8 cellular contexts compared by ENCODE assay signal in the genomic region with DNA sequence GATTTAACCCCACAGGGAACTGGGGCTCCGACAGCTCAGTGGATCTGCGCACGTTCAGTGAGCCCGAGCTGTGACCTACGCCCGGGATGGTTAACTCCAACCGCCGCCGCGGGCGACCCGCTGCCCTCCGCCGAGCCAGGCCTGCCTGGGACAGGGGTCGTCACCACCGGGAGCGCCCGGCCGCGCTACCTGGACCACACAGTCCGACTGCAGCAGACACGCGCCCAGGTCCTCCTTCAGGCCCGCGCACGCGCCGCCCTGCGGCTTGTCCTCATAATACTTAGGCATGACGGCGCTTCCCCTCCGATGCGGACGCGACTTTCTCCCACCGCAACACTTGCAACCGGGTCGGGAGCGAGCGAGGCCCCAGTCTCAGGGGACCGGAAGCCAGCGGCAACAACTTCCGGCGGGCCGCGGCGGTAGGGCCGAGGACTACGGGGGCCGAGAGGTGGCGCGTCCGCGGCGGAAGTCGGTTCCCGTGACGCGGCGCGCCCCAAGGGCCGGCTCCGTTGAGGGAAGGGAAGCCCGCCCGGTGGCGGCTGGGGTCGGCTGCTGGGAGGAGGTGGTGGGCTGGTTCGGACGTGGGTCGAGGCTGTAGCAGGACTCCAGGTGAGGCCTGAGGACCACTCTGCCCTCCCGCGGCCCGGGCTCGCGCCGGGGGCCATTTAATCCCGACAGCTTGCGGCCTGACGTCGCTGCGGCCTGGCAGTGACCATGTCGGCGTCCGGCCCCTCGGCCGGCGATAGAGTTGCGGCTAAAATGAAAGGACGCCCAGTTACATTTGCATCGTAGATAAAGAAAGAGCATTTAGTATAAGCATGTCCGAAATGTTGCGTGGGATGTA. TPM values are rescaled to one million over a fixed set of nuclear protein-coding genes. Genes with fewer than 3 reads are reported as not detected.
DNase-seq lines count a peak whose midpoint lies in the region; TF ChIP-seq lines count a peak whose summit lies in the region.

A gene with protein sequence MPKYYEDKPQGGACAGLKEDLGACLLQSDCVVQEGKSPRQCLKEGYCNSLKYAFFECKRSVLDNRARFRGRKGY (minus strand): TSS at position 395 of the 844 bp plus-strand sequence. CDS start 107 bp downstream, at position 288.
A gene with protein sequence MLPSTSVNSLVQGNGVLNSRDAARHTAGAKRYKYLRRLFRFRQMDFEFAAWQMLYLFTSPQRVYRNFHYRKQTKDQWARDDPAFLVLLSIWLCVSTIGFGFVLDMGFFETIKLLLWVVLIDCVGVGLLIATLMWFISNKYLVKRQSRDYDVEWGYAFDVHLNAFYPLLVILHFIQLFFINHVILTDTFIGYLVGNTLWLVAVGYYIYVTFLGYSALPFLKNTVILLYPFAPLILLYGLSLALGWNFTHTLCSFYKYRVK (plus strand): TSS at position 472 of the 844 bp plus-strand sequence. CDS start 1,171 bp downstream, outside the sequence.

- H3K4me3 ChIP-seq in NB4 (ENCODE audit: low read depth, low read length), result peak within 1 kb of the TSS; percentile 99

- peaks cover 48% of the 10 kb centered on the region for H3K4me1 Mint-ChIP-seq in HFFc6 (ENCODE audit: low read depth)
- peaks cover 60% of the 10 kb centered on the region for H3K4me1 Mint-ChIP-seq in activated naive CD4-positive, alpha-beta T cell treated with anti-CD3 and anti-CD28 coated beads for 36 hours (ENCODE audit: low read depth)

- peak; percentile 39 for TF ChIP-seq CTCF in HFFc6 (IDR thresholded peaks at IDR 0.05)
- no peak for TF ChIP-seq CTCF in NB4 (IDR thresholded peaks at IDR 0.05; ENCODE audit: low read depth, low read length)

- H3K4me3 Mint-ChIP-seq in HFFc6, result peak within 1 kb of the TSS; percentile 93
- H3K4me3 Mint-ChIP-seq in activated naive CD4-positive, alpha-beta T cell treated with anti-CD3 and anti-CD28 coated beads for 36 hours, result peak within 1 kb of the TSS; percentile 89

- peak within 1 kb of the TSS; percentile 98 for H3K27ac Mint-ChIP-seq in HFFc6
- peak within 1 kb of the TSS; percentile 93 for H3K27ac Mint-ChIP-seq in activated naive CD4-positive, alpha-beta T cell treated with anti-CD3 and anti-CD28 coated beads for 36 hours

- DNase-seq in GM04504 (ENCODE audit: low read depth) (peak; percentile 76), HFFc6 (peak; percentile 86), NB4 (ENCODE audit: low read depth) (peak; percentile 99), SK-N-DZ (ENCODE audit: low spot score) (peak; percentile 87), germinal center (ENCODE audit: low spot score) (peak; percentile 93), non-pigmented ciliary epithelial cell (ENCODE audit: low read depth) (peak; percentile 36), substantia nigra (lab: John Stamatoyannopoulos, UW) (peak in 48 of 49 donors; percentile 19 to 91 (median 78))
- DNase-seq in activated naive CD4-positive, alpha-beta T cell treated with anti-CD3 and anti-CD28 coated beads for 36 hours, result peak; percentile 90

- H3K36me3 Mint-ChIP-seq in HFFc6 (ENCODE audit: low read depth), result peaks cover 36% of the 10 kb centered on the region
- H3K36me3 Mint-ChIP-seq in activated naive CD4-positive, alpha-beta T cell treated with anti-CD3 and anti-CD28 coated beads for 36 hours (ENCODE audit: low read depth), result peaks cover 29% of the 10 kb centered on the region

- H3K9me3 Mint-ChIP-seq in HFFc6, result no peaks in the 10 kb centered on the region
- no peaks in the 10 kb centered on the region for H3K9me3 Mint-ChIP-seq in activated naive CD4-positive, alpha-beta T cell treated with anti-CD3 and anti-CD28 coated beads for 36 hours

- no peaks in the 10 kb centered on the region for H3K27me3 Mint-ChIP-seq in HFFc6 (ENCODE audit: insufficient read depth)
- H3K27me3 Mint-ChIP-seq in activated naive CD4-positive, alpha-beta T cell treated with anti-CD3 and anti-CD28 coated beads for 36 hours (ENCODE audit: low read depth), result no peaks in the 10 kb centered on the region

- intact Hi-C loops in activated naive CD4-positive, alpha-beta T cell treated with anti-CD3 and anti-CD28 coated beads for 36 hours (cut with micrococcal nuclease), result loop anchor here (1.0 to 10.0 kb wide), 3 partner anchors 162 to 729 kb away; a partner anchor contains a TSS

- H3K27ac ChIP-seq in substantia nigra (ENCODE audit: low read depth, low read length, poor library complexity, severe bottlenecking), result peak within 1 kb of the TSS; percentile 88

- peak; percentile 75 for TF ChIP-seq POLR2A in NB4 (IDR thresholded peaks at IDR 0.05; ENCODE audit: extremely low read depth, insufficient read length)

- CTCF ChIA-PET in activated naive CD4-positive, alpha-beta T cell treated with anti-CD3 and anti-CD28 coated beads for 36 hours (lab: Charles Lee), result interaction anchor here (1.0 to 1.4 kb wide), 3 partner anchors 10 to 459 kb away, joined by 3 to 5 read pairs (median 3); no protein-coding TSS in a partner anchor

RNA-seq across cellular contexts. Expression of the first gene that starts in this region (rescaled TPM):
- 10 to 100 TPM; 12.5 to 16.9 (median 15.7) TPM for total RNA-seq in HFFc6 (2021; fragmentation: NEBNext Ultra II Directional; extraction: Animal tissue kit (Norgen Biotek cat#: 25700))
- polyA plus RNA-seq in SK-N-DZ (2014; cell fraction: cytosol; rRNA removed), result 89.9 and 107 TPM in 2 replicates
- polyA plus RNA-seq in SK-N-DZ (2014; cell fraction: nucleus; rRNA removed), result 156 and 185 TPM in 2 replicates
- 10 to 100 TPM; 34.4 to 37.8 TPM for total RNA-seq in activated naive CD4-positive, alpha-beta T cell treated with anti-CD3 and anti-CD28 coated beads for 36 hours

RNA-seq across cellular contexts. Expression of the second gene that starts in this region (rescaled TPM):
- 10 to 100 TPM; 38.3 to 43.2 (median 41.6) TPM for total RNA-seq in HFFc6 (2021; fragmentation: NEBNext Ultra II Directional; extraction: Animal tissue kit (Norgen Biotek cat#: 25700))
- 60.9 and 61.8 TPM in 2 replicates for polyA plus RNA-seq in SK-N-DZ (2014; cell fraction: cytosol; rRNA removed)
- 40.1 and 61.7 TPM in 2 replicates for polyA plus RNA-seq in SK-N-DZ (2014; cell fraction: nucleus; rRNA removed)
- total RNA-seq in activated naive CD4-positive, alpha-beta T cell treated with anti-CD3 and anti-CD28 coated beads for 36 hours, result 10 to 100 TPM; 23.0 to 24.1 TPM

Comparison
In these comparisons a context has a peak if more than half of its experiments do, and no peak if none do; other contexts are left out.
1. Peak in every context shown above with its lines: DNase-seq, H3K4me3 ChIP-seq and H3K27ac ChIP-seq.
2. DNase-seq: peak in every context shown above with its lines; median percentile 99 in NB4; 93 in germinal center; 90 in activated naive CD4-positive, alpha-beta T cell treated with anti-CD3 and anti-CD28 coated beads for 36 hours; 87 in SK-N-DZ; 86 in HFFc6; 78 in substantia nigra; 76 in GM04504; 36 in non-pigmented ciliary epithelial cell.